ENCODE assay signal across 2 cellular contexts in the genomic region with DNA sequence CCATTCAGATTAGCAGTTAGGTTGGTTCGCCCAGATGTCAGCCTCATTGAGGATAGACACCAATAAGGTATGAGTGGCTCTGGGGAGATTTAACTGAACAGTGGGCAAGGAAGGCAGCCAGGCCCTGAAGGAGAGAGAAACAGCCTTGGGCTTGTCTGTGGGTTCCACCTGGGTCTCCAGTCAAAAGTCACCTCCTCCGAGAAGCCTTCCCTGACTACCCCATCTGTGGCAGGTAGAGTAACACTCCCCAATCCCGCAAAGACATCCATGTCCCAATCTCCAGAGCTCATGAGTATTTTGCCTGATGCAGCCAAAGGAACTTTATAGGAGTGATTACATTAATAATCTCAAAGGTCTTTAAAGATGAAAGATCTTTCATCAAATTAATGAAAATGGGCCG.
TF ChIP-seq lines count a peak whose summit lies in the region.

No MANE protein-coding gene starts in this region.

TF ChIP-seq in A549, 52 proteins besides CTCF, POLR2A, EP300 and RAD21:
- TF ChIP-seq RARB (CRISPR knock-in tag; IDR thresholded peaks at IDR 0.05) = no peak
- no peak for TF ChIP-seq CHD4 (IDR thresholded peaks at IDR 0.05; ENCODE audit: borderline replicate concordance)
- TF ChIP-seq, protein P1, sequence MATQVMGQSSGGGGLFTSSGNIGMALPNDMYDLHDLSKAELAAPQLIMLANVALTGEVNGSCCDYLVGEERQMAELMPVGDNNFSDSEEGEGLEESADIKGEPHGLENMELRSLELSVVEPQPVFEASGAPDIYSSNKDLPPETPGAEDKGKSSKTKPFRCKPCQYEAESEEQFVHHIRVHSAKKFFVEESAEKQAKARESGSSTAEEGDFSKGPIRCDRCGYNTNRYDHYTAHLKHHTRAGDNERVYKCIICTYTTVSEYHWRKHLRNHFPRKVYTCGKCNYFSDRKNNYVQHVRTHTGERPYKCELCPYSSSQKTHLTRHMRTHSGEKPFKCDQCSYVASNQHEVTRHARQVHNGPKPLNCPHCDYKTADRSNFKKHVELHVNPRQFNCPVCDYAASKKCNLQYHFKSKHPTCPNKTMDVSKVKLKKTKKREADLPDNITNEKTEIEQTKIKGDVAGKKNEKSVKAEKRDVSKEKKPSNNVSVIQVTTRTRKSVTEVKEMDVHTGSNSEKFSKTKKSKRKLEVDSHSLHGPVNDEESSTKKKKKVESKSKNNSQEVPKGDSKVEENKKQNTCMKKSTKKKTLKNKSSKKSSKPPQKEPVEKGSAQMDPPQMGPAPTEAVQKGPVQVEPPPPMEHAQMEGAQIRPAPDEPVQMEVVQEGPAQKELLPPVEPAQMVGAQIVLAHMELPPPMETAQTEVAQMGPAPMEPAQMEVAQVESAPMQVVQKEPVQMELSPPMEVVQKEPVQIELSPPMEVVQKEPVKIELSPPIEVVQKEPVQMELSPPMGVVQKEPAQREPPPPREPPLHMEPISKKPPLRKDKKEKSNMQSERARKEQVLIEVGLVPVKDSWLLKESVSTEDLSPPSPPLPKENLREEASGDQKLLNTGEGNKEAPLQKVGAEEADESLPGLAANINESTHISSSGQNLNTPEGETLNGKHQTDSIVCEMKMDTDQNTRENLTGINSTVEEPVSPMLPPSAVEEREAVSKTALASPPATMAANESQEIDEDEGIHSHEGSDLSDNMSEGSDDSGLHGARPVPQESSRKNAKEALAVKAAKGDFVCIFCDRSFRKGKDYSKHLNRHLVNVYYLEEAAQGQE (IDR thresholded peaks at IDR 0.05) = no peak
- peak; percentile 80 for TF ChIP-seq ZFP36 (IDR thresholded peaks at IDR 0.05; ENCODE audit: borderline replicate concordance, partially characterized antibody)

TF ChIP-seq in GM12878, 131 proteins besides CTCF, POLR2A, EP300 and RAD21:
- TF ChIP-seq NFXL1 (IDR thresholded peaks at IDR 0.05; ENCODE audit: borderline replicate concordance) (no peak), NR2C2 (IDR thresholded peaks at IDR 0.05; ENCODE audit: borderline replicate concordance, control insufficient read depth, insufficient read length, low read depth) (no peak), HDAC6 (IDR thresholded peaks at IDR 0.05; ENCODE audit: unreplicated experiment) (no peak)
